In genomic region chr17:74951065-74951464, GRCh38 we compare ENCODE assay signal across 24 cellular contexts. TPM values are rescaled to one million over a fixed set of nuclear protein-coding genes. Genes with fewer than 3 reads are reported as not detected.
"Had no signal": no experiment of that assay in that cellular context is flagged by ENCODE, and none has a peak within 500 bp of the region (broad histone marks: within the 10 kb centered on the region; RNA-seq: fewer than 3 reads in every experiment).

No MANE protein-coding gene starts in this region.

- H3K4me3 ChIP-seq: ovary, psoas muscle, right lobe of liver, sigmoid colon, stomach, thoracic aorta, thyroid gland, tibial nerve, upper lobe of left lung, vagina had no signal

- H3K27ac ChIP-seq: ovary, parathyroid adenoma, psoas muscle, right lobe of liver, sigmoid colon, stomach, thoracic aorta, thyroid gland, tibial nerve, upper lobe of left lung, vagina had no signal

- DNase-seq: nephron progenitor cell; occipital lobe; ovary; psoas muscle; right lobe of liver; sigmoid colon; small intestine; stimulated activated CD4-positive, alpha-beta T cell treated with anti-CD3 and anti-CD28 coated beads, Interleukin-15, amount 100 ng/mL, for 24 hours; stimulated activated CD4-positive, alpha-beta T cell treated with anti-CD3 and anti-CD28 coated beads, Interleukin-2, amount 100 ng/mL, for 24 hours; stimulated activated CD4-positive, alpha-beta T cell treated with anti-CD3 and anti-CD28 coated beads, Interleukin-2, amount 100 ng/mL, for 48 hours; stimulated activated CD4-positive, alpha-beta T cell treated with anti-CD3 and anti-CD28 coated beads, Interleukin-4, amount 100 ng/mL, for 24 hours; stimulated activated naive B cell treated with anti-CD40 and anti-IgM and Interleukin-4, amounts not matched to agents 10 μg/mL and 1 μg/mL and 100 μg/mL, for 72 hours; stimulated activated naive CD4-positive, alpha-beta T cell treated with Interleukin-2 at 50 U/mL for 16 hours; stomach; thyroid gland; trophoblast cell; upper lobe of left lung had no signal

- H2AFZ ChIP-seq: parathyroid adenoma had no signal

- H3K27me3 ChIP-seq: ovary, right lobe of liver, thyroid gland, upper lobe of left lung, vagina had no signal

- H3K4me1 ChIP-seq: parathyroid adenoma, psoas muscle, right lobe of liver, sigmoid colon, stomach, thyroid gland, tibial nerve, upper lobe of left lung, vagina had no signal

- FAIRE-seq: small intestine had no signal

- ATAC-seq: natural killer cell treated with Interleukin-12 subunit alpha and Interleukin-12 subunit beta and Interleukin-15 and Interleukin-18, amount 100 ng/mL, for 72 hours; psoas muscle; right cardiac atrium; right lobe of liver; stimulated activated effector memory CD8-positive, alpha-beta T cell treated with anti-CD3 and anti-CD28 coated beads, Interleukin-12 subunit alpha, Interleukin-12 subunit beta, amount 100 ng/mL, for 72 hours; stimulated activated naive B cell treated with anti-CD40 and anti-IgM and Interleukin-4, amounts not matched to agents 10 μg/mL and 1 μg/mL and 100 μg/mL, for 72 hours had no signal

- H3K9me3 ChIP-seq: ovary, psoas muscle, right lobe of liver, sigmoid colon, stomach, thoracic aorta, thyroid gland, tibial nerve, upper lobe of left lung, vagina had no signal

- H3K9ac ChIP-seq: parathyroid adenoma had no signal

- H3K36me3 ChIP-seq: ovary, right lobe of liver, sigmoid colon, thoracic aorta, thyroid gland, tibial nerve, vagina had no signal

RNA-seq across cellular contexts. Expression of gene OTOP3, which starts 15.4 kb away (rescaled TPM):
- polyA plus RNA-seq: ovary, right cardiac atrium had no signal

RNA-seq across cellular contexts. Expression of gene OTOP2, which starts 27.0 kb away (rescaled TPM):
- polyA plus RNA-seq: ovary, psoas muscle, right cardiac atrium had no signal

RNA-seq across cellular contexts. Expression of gene USH1G, which starts 28.0 kb away (rescaled TPM):
- polyA plus RNA-seq: psoas muscle had no signal
